ENCODE assay signal across 26 cellular contexts in the genomic region with DNA sequence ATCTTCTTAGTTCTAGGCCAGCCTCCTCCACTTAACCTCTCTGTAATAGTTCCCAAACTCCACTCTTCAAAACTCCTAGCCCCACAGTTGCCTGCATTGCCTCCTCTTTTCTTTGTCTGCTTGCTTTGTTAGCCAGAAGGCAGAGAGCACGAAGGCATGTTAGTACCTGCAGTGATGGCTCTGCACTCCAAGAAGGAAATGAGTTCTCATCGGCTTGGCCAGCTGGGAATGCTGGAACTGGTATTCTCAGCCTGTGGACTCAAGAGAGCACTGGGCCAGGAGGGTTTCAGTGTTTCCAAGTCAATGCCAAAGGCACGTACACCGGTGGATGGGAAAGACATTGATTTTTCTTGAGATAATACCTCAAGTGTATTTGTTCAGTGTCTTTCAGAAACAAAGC.
DNase-seq lines count a peak whose midpoint lies in the region; ATAC-seq and TF ChIP-seq lines count a peak whose summit lies in the region.
"Had no signal": no experiment of that assay in that cellular context is flagged by ENCODE, and none has a peak within 500 bp of the region (broad histone marks: within the 10 kb centered on the region; RNA-seq: fewer than 3 reads in every experiment).

No MANE protein-coding gene starts in this region.

- H3K4me3 ChIP-seq in mammary epithelial cell (replicated peaks in 1 of 3; ENCODE audit: insufficient read depth in 1 of 3, low read depth in 2 of 3, low read length in 3 of 3) (no peak overlapping the region), breast epithelium (no peak overlapping the region), trophoblast cell (ENCODE audit: low read depth, low read length) (no peak overlapping the region)
- H3K4me3 ChIP-seq: A549, K562, Peyer's patch, SK-N-MC had no signal

- H2AK5ac ChIP-seq in trophoblast cell (ENCODE audit: low read length) = no peak overlapping the region

- no peak overlapping the region for H3K9ac ChIP-seq in mammary epithelial cell (ENCODE audit: insufficient read depth, low read length)
- H3K9ac ChIP-seq in trophoblast cell (ENCODE audit: low read length) = no peak overlapping the region

- no peak overlapping the region for H4K91ac ChIP-seq in trophoblast cell (ENCODE audit: low read depth, low read length)

- H3K27ac ChIP-seq in mammary epithelial cell (ENCODE audit: insufficient read depth, low read depth, low read length) = no peak overlapping the region
- H3K27ac ChIP-seq in breast epithelium = peak overlapping the region in 1 of 2 donors; percentile 37
- H3K27ac ChIP-seq in epithelial cell of prostate = peak overlapping the region; percentile 47
- H3K27ac ChIP-seq in trophoblast cell (ENCODE audit: low read depth, low read length) = no peak overlapping the region
- H3K27ac ChIP-seq: A549, Peyer's patch, SK-N-MC had no signal

- no TSS peak for BruUV-seq in mammary epithelial cell (replicated peaks; lab: Mats Ljungman, UMichigan)

- H3K36me3 ChIP-seq in mammary epithelial cell (ENCODE audit: insufficient read depth, low read length) (no peaks in the 10 kb centered on the region), breast epithelium (no peaks in the 10 kb centered on the region), trophoblast cell (ENCODE audit: control insufficient read depth in 1 of 2, insufficient read depth in 2 of 2, low read length in 2 of 2) (no peaks in the 10 kb centered on the region)
- H3K36me3 ChIP-seq: Peyer's patch had no signal

- CTCF ChIA-PET in mammary epithelial cell (lab: Charles Lee; ENCODE audit: low non-redundant PET) = no interaction called here

- H4K20me1 ChIP-seq in mammary epithelial cell (ENCODE audit: insufficient read depth, low read length) = no peaks in the 10 kb centered on the region

- H2BK5ac ChIP-seq in trophoblast cell (ENCODE audit: low read depth, low read length, poor library complexity) = no peak overlapping the region

- H4K12ac ChIP-seq in trophoblast cell (ENCODE audit: low read depth, low read length) = no peak overlapping the region

- dilution Hi-C loops in mammary epithelial cell (cut with HindIII; ENCODE audit: low sequenced_read_pairs) = no loop called here

- H3K23ac ChIP-seq in trophoblast cell (ENCODE audit: low read length) = no peak overlapping the region

- H2AFZ ChIP-seq in mammary epithelial cell (ENCODE audit: low read depth, low read length) (peak overlapping the region; percentile 77), trophoblast cell (ENCODE audit: insufficient read depth, low read length, poor library complexity) (no peak overlapping the region)

- 18% methylated on average over 4 of the region's 4 CpGs for WGBS in mammary epithelial cell (ENCODE audit: low coverage, missing lambda C conversion rate)
- WGBS in trophoblast cell (ENCODE audit: extremely low coverage, insufficient coverage, insufficient read length) = no CpG with 5 or more reads among the region's 4 CpGs

- H3K4me2 ChIP-seq in mammary epithelial cell (ENCODE audit: insufficient read depth, low read depth, low read length) (peak overlapping the region; percentile 22), trophoblast cell (ENCODE audit: low read length) (no peak overlapping the region)
- H3K4me2 ChIP-seq: A549 had no signal

- H4K8ac ChIP-seq in trophoblast cell (ENCODE audit: low read depth, low read length) = no peak overlapping the region

- peaks cover 4% of the 10 kb centered on the region for H3K9me3 Mint-ChIP-seq in osteocyte (ENCODE audit: unreplicated experiment)

- no peaks in the 10 kb centered on the region for H3K79me1 ChIP-seq in trophoblast cell (ENCODE audit: low read length)

- H2BK120ac ChIP-seq in trophoblast cell (ENCODE audit: insufficient read depth, low read length, poor library complexity) = no peak overlapping the region

- no peak overlapping the region for H3K27ac Mint-ChIP-seq in osteocyte (ENCODE audit: unreplicated experiment)
- H3K27ac Mint-ChIP-seq: CD8-positive, alpha-beta memory T cell had no signal

- no peak overlapping the region for H3K4ac ChIP-seq in trophoblast cell (ENCODE audit: low read depth, low read length)

- intact Hi-C loops in mammary epithelial cell (cut with micrococcal nuclease) = no loop called here
- intact Hi-C loops in breast epithelium (cut with DNase I; ENCODE audit: low total_unique reads) = no loop called here

- H2BK12ac ChIP-seq in trophoblast cell (ENCODE audit: low read length) = no peak overlapping the region

- DNase-seq in mammary epithelial cell = peak; percentile 55
- no peak for DNase-seq in breast epithelium (ENCODE audit: low spot score in 2 of 2)
- peak; percentile 34 for DNase-seq in NCI-H345 (lab: John Stamatoyannopoulos, UW)
- no peak for DNase-seq in epithelial cell of prostate (ENCODE audit: low read depth, low spot score)
- peak; percentile 34 to 57 for DNase-seq in trophoblast cell
- no peak for DNase-seq in activated effector memory CD4-positive, alpha-beta T cell treated with Interleukin-2 at 50 U/mL for 16 hours
- no peak for DNase-seq in osteocyte (ENCODE audit: extremely low spot score, unreplicated experiment)
- DNase-seq: C1 segment of cervical spinal cord; CD8-positive, alpha-beta memory T cell; DMS 273 treated with DMSO at 0.1 percent for 48 hours; DND-41; Kasumi-1; MV-4-11; NCI-H1105 treated with DMSO at 0.1 percent for 48 hours; NCI-H1694; NCI-H2029 treated with DMSO at 0.1 percent for 48 hours; NCI-H2171 treated with DMSO at 0.1 percent for 48 hours; NCI-H446 treated with DMSO at 0.1 percent for 48 hours; NCI-H69; OCI-M1; Peyer's patch; SHP77 treated with DMSO at 0.1 percent for 48 hours had no signal

- in situ Hi-C loops in mammary epithelial cell (cut with MboI; ENCODE audit: low sequenced_read_pairs in 2 of 2) = no loop called here

- H3K4me1 ChIP-seq in mammary epithelial cell (ENCODE audit: insufficient read depth, low read length) = peaks cover 8% of the 10 kb centered on the region
- no peaks in the 10 kb centered on the region for H3K4me1 ChIP-seq in breast epithelium
- H3K4me1 ChIP-seq in trophoblast cell (ENCODE audit: control insufficient read depth in 1 of 2, insufficient read depth in 2 of 2, low read length in 2 of 2) = peaks cover 0 to 4% of the 10 kb centered on the region in 2 experiments
- H3K4me1 ChIP-seq: A549, Peyer's patch had no signal

- no peak for TF ChIP-seq POLR2A in breast epithelium (IDR thresholded peaks at IDR 0.05)

- H3K14ac ChIP-seq in trophoblast cell (ENCODE audit: low read length) = no peak overlapping the region

- H3K79me2 ChIP-seq in mammary epithelial cell (ENCODE audit: insufficient read depth, low read length) = no peaks in the 10 kb centered on the region
- H3K79me2 ChIP-seq in trophoblast cell (ENCODE audit: control insufficient read depth, insufficient read depth, low read length, poor library complexity) = no peaks in the 10 kb centered on the region

- H3K9me3 ChIP-seq in mammary epithelial cell (replicated peaks; ENCODE audit: insufficient read depth, low read length) (no peaks in the 10 kb centered on the region), breast epithelium (no peaks in the 10 kb centered on the region), trophoblast cell (ENCODE audit: insufficient read depth, low read depth, low read length) (no peaks in the 10 kb centered on the region)
- H3K9me3 ChIP-seq: Peyer's patch had no signal

- ATAC-seq in GM18867 (IDR thresholded peaks at IDR 0.05; ENCODE audit: unreplicated experiment) = no peak
- ATAC-seq: A549, K562 had no signal

- peaks cover 57% of the 10 kb centered on the region for H3K27me3 Mint-ChIP-seq in osteocyte (ENCODE audit: unreplicated experiment)

- H3K4me1 Mint-ChIP-seq in osteocyte (ENCODE audit: unreplicated experiment) = no peaks in the 10 kb centered on the region
- H3K4me1 Mint-ChIP-seq: CD8-positive, alpha-beta memory T cell had no signal

- TF ChIP-seq CTCF in mammary epithelial cell (conservative IDR thresholded peaks at IDR 0.05 in 1 of 2, IDR thresholded peaks at IDR 0.05 in 1 of 2; ENCODE audit: extremely low read depth in 1 of 2, insufficient read depth in 1 of 2, low read depth in 1 of 2, low read length in 2 of 2) = no peak
- TF ChIP-seq CTCF in breast epithelium (IDR thresholded peaks at IDR 0.05) = no peak
- TF ChIP-seq CTCF in osteocyte (IDR thresholded peaks at IDR 0.05) = no peak

- no peak overlapping the region for H3K4me3 Mint-ChIP-seq in osteocyte (ENCODE audit: unreplicated experiment)
- H3K4me3 Mint-ChIP-seq: CD8-positive, alpha-beta memory T cell had no signal

- no peak overlapping the region for H3K18ac ChIP-seq in trophoblast cell (ENCODE audit: low read length)

- no peaks in the 10 kb centered on the region for H3K27me3 ChIP-seq in mammary epithelial cell (ENCODE audit: insufficient read depth, low read length)
- no peaks in the 10 kb centered on the region for H3K27me3 ChIP-seq in breast epithelium
- H3K27me3 ChIP-seq in trophoblast cell (ENCODE audit: insufficient read depth, low read length) = no peaks in the 10 kb centered on the region
- H3K27me3 ChIP-seq: Peyer's patch had no signal

- no peaks in the 10 kb centered on the region for H3K36me3 Mint-ChIP-seq in osteocyte (ENCODE audit: unreplicated experiment)
- H3K36me3 Mint-ChIP-seq: CD8-positive, alpha-beta memory T cell had no signal

Comparison
In these comparisons a context has a peak if more than half of its experiments do, and no peak if none do; other contexts are left out.
1. DNase-seq: peak in mammary epithelial cell (single experiment), NCI-H345 (single experiment) and trophoblast cell (2 of 2); none in breast epithelium (0 of 2), epithelial cell of prostate (single experiment), activated effector memory CD4-positive, alpha-beta T cell treated with Interleukin-2 at 50 U/mL for 16 hours (single experiment) and osteocyte (single experiment).